In genomic region chr14:49970474-49971147, GRCh38 we compare ENCODE assay signal across 8 cellular contexts.
DNase-seq lines count a peak whose midpoint lies in the region; ATAC-seq and TF ChIP-seq lines count a peak whose summit lies in the region.

No MANE protein-coding gene starts in this region.

- peak overlapping the region; percentile 81; the same call in 1 of the 2 replicates for H3K27ac ChIP-seq in IMR-90 (ENCODE audit: insufficient read depth, low read length)
- H3K27ac ChIP-seq in lower lobe of right lung, result peak overlapping the region; percentile 84

- H2BK120ac ChIP-seq in IMR-90 (ENCODE audit: low read depth, low read length), result peak overlapping the region; percentile 93

- peak; percentile 30 to 33 for ATAC-seq in activated T-cell treated with anti-CD3 and anti-CD28 coated beads, Interleukin-2, amount 50 U/mL, for 72 hours (replicated peaks in 1 of 2)
- ATAC-seq in IMR-90 (ENCODE audit: low read depth), result no peak
- ATAC-seq in lower lobe of right lung, result peak; percentile 20 to 40

- H2AFZ ChIP-seq in IMR-90 (replicated peaks; ENCODE audit: low read length, poor library complexity), result peak overlapping the region; percentile 21

- peak overlapping the region; percentile 91 for H2BK20ac ChIP-seq in IMR-90 (ENCODE audit: low read depth, low read length)

- H4K20me1 ChIP-seq in IMR-90 (ENCODE audit: insufficient read depth, low read length), result no peaks in the 10 kb centered on the region

- peak overlapping the region; percentile 93 for H4K91ac ChIP-seq in IMR-90 (ENCODE audit: insufficient read depth, low read depth, low read length)

- in situ Hi-C loops in IMR-90 (cut with MboI; ENCODE audit: low sequenced_read_pairs), result no loop called here
- in situ Hi-C loops in astrocyte of the spinal cord (cut with HindIII; ENCODE audit: low sequenced_read_pairs), result no loop called here

- peaks cover 0 to 21% of the 10 kb centered on the region in 2 experiments; a peak in 1 of 4 replicates for H3K79me1 ChIP-seq in IMR-90 (ENCODE audit: low read depth in 1 of 2, low read length in 2 of 2)

- H3K9me3 Mint-ChIP-seq in activated T-cell treated with anti-CD3 and anti-CD28 coated beads, Interleukin-2, amount 50 U/mL, for 72 hours, result peaks cover 0 to 2% of the 10 kb centered on the region in 2 donors
- H3K9me3 Mint-ChIP-seq in glutamatergic neuron (ENCODE audit: unreplicated experiment), result peaks cover 3% of the 10 kb centered on the region

- H3K4ac ChIP-seq in IMR-90 (ENCODE audit: low read depth, low read length), result peak overlapping the region; percentile 92

- POLR2A ChIA-PET in IMR-90 (lab: Charles Lee; ENCODE audit: unreplicated experiment), result no interaction called here

- H3K23ac ChIP-seq in IMR-90 (ENCODE audit: low read depth, low read length), result peak overlapping the region; percentile 34; the same call in 1 of the 2 replicates

- H3K56ac ChIP-seq in IMR-90 (ENCODE audit: extremely low read depth, insufficient read depth, low read length), result no peak overlapping the region

- H2BK15ac ChIP-seq in IMR-90 (ENCODE audit: low read depth, low read length), result peak overlapping the region; percentile 88; the same call in 2 of the 3 replicates

- H3K27me3 Mint-ChIP-seq in activated T-cell treated with anti-CD3 and anti-CD28 coated beads, Interleukin-2, amount 50 U/mL, for 72 hours (ENCODE audit: low read depth), result no peaks in the 10 kb centered on the region
- peaks cover 3% of the 10 kb centered on the region for H3K27me3 Mint-ChIP-seq in glutamatergic neuron (ENCODE audit: unreplicated experiment)

- intact Hi-C loops in IMR-90 (cut with micrococcal nuclease), result loop anchor here (5.0 kb wide), 1 partner anchor 103 kb away; no protein-coding TSS in a partner anchor
- intact Hi-C loops in lower lobe of right lung (cut with DNase I), result no loop called here

- H3K4me3 ChIP-seq in IMR-90 (ENCODE audit: insufficient read depth, low read depth, low read length) (no peak overlapping the region), astrocyte of the spinal cord (ENCODE audit: low read depth, low read length) (no peak overlapping the region), lower lobe of right lung (no peak overlapping the region)

- dilution Hi-C loops in IMR-90 (cut with HindIII; ENCODE audit: low sequenced_read_pairs, unreplicated experiment), result no loop called here

- H3K9ac ChIP-seq in IMR-90 (ENCODE audit: low read depth, low read length), result 0 out of 2 replicates have a peak overlapping the region, but pooled peaks have one; percentile 11

- peak overlapping the region; percentile 98 for H4K5ac ChIP-seq in IMR-90 (ENCODE audit: low read depth, low read length)

- peak overlapping the region; percentile 96 for H3K14ac ChIP-seq in IMR-90 (replicated peaks; ENCODE audit: low read depth, low read length)

- peak overlapping the region; percentile 99 for H3K27ac Mint-ChIP-seq in activated T-cell treated with anti-CD3 and anti-CD28 coated beads, Interleukin-2, amount 50 U/mL, for 72 hours
- H3K27ac Mint-ChIP-seq in glutamatergic neuron (ENCODE audit: unreplicated experiment), result no peak overlapping the region

- BruUV-seq in IMR-90 (replicated peaks; lab: Mats Ljungman, UMichigan), result no TSS peak

- peaks cover 74% of the 10 kb centered on the region for H3K4me1 Mint-ChIP-seq in activated T-cell treated with anti-CD3 and anti-CD28 coated beads, Interleukin-2, amount 50 U/mL, for 72 hours (ENCODE audit: low read depth)
- peaks cover 7% of the 10 kb centered on the region for H3K4me1 Mint-ChIP-seq in glutamatergic neuron (ENCODE audit: low read depth, unreplicated experiment)

- no peaks in the 10 kb centered on the region for H3K9me3 ChIP-seq in IMR-90 (ENCODE audit: control insufficient read depth, insufficient read depth, low read length)
- H3K9me3 ChIP-seq in lower lobe of right lung, result no peaks in the 10 kb centered on the region

- peak overlapping the region; percentile 76 for H2AK5ac ChIP-seq in IMR-90 (ENCODE audit: low read depth, low read length)

- 37% methylated on average over 3 of the region's 8 CpGs; no CpG with 5 or more reads in 1 of the 2 experiments for WGBS in IMR-90 (ENCODE audit: extremely low coverage in 2 of 2, insufficient read length in 1 of 2), 2 experiments

- peaks cover 19% of the 10 kb centered on the region for H3K9me1 ChIP-seq in IMR-90 (ENCODE audit: insufficient read depth, low read length)

- TF ChIP-seq CTCF in IMR-90 (conservative IDR thresholded peaks at IDR 0.05; ENCODE audit: low read depth, low read length) (no peak), astrocyte of the spinal cord (IDR thresholded peaks at IDR 0.05; ENCODE audit: low read depth, low read length) (no peak), lower lobe of right lung (IDR thresholded peaks at IDR 0.05) (no peak), glutamatergic neuron (IDR thresholded peaks at IDR 0.05; ENCODE audit: partially characterized antibody, unreplicated experiment) (no peak)

- peak overlapping the region; percentile 8 for H2BK5ac ChIP-seq in IMR-90 (ENCODE audit: low read depth, low read length, poor library complexity, severe bottlenecking)

- H4K8ac ChIP-seq in IMR-90 (ENCODE audit: low read depth in 2 of 2, low read length in 2 of 2), result peak overlapping the region; percentile 63 to 86; a peak in 3 of 4 replicates

- H2AK9ac ChIP-seq in IMR-90 (replicated peaks; ENCODE audit: low read depth, low read length, poor library complexity), result no peak overlapping the region

- no peaks in the 10 kb centered on the region for H3K36me3 ChIP-seq in IMR-90 (ENCODE audit: control insufficient read depth, insufficient read depth, low read length)
- H3K36me3 ChIP-seq in lower lobe of right lung, result no peaks in the 10 kb centered on the region

- peak in 1 of 2 donors; percentile 41 for DNase-seq in activated T-cell treated with anti-CD3 and anti-CD28 coated beads, Interleukin-2, amount 50 U/mL, for 72 hours
- DNase-seq in activated T-cell treated with anti-CD3 and anti-CD28 coated beads for 4 hours (no peak), IMR-90 (peak; percentile 49), astrocyte of the spinal cord (ENCODE audit: low read depth, low spot score) (peak; percentile 59), lower lobe of right lung (no peak), glutamatergic neuron (no peak)
- DNase-seq in activated effector memory CD4-positive, alpha-beta T cell treated with anti-CD3 and anti-CD28 coated beads, Interleukin-2, amount 50 U/mL, for 16 hours, result no peak
- DNase-seq in stimulated activated CD4-positive, alpha-beta T cell treated with anti-CD3 and anti-CD28 coated beads, Interleukin-12 subunit alpha, Interleukin-12 subunit beta, amount 100 ng/mL, for 4 hours, result no peak

- peak overlapping the region; percentile 17 for H3K4me2 ChIP-seq in IMR-90 (ENCODE audit: low read depth, low read length)

- peak overlapping the region; percentile 96 to 97 for H3K4me3 Mint-ChIP-seq in activated T-cell treated with anti-CD3 and anti-CD28 coated beads, Interleukin-2, amount 50 U/mL, for 72 hours
- H3K4me3 Mint-ChIP-seq in glutamatergic neuron (ENCODE audit: unreplicated experiment), result no peak overlapping the region

- peaks cover 0 to 2% of the 10 kb centered on the region in 2 donors for H3K36me3 Mint-ChIP-seq in activated T-cell treated with anti-CD3 and anti-CD28 coated beads, Interleukin-2, amount 50 U/mL, for 72 hours (ENCODE audit: insufficient read depth in 2 of 2)
- H3K36me3 Mint-ChIP-seq in glutamatergic neuron (ENCODE audit: unreplicated experiment), result peaks cover 5% of the 10 kb centered on the region

- no peak for TF ChIP-seq POLR2A in IMR-90 (IDR thresholded peaks at IDR 0.05; ENCODE audit: low read depth, low read length)

- CTCF ChIA-PET in IMR-90 (lab: Yijun Ruan, JAX), result interaction anchor here (0.6 to 1.6 kb wide), 5 partner anchors 17 to 117 kb away, joined by 3 to 5 read pairs (median 4); no protein-coding TSS in a partner anchor

- TF ChIP-seq RAD21 in IMR-90 (IDR thresholded peaks at IDR 0.05; ENCODE audit: low read length), result no peak

- no peaks in the 10 kb centered on the region for H3K27me3 ChIP-seq in IMR-90 (ENCODE audit: control insufficient read depth, insufficient read depth, low read length)
- H3K27me3 ChIP-seq in lower lobe of right lung (ENCODE audit: low read depth), result no peaks in the 10 kb centered on the region

- H3K4me1 ChIP-seq in IMR-90 (ENCODE audit: control insufficient read depth, insufficient read depth, low read length), result peaks cover 34% of the 10 kb centered on the region
- peaks cover 43% of the 10 kb centered on the region for H3K4me1 ChIP-seq in lower lobe of right lung

- H3K18ac ChIP-seq in IMR-90 (ENCODE audit: low read depth, low read length), result peak overlapping the region; percentile 99

TF ChIP-seq in IMR-90, 13 proteins besides CTCF, POLR2A, EP300 and RAD21:
- no peak for TF ChIP-seq USF2 (IDR thresholded peaks at IDR 0.05; ENCODE audit: low read depth, low read length)
- no peak for TF ChIP-seq RFX5 (IDR thresholded peaks at IDR 0.05; ENCODE audit: low read depth, low read length)
- no peak for TF ChIP-seq FOS (IDR thresholded peaks at IDR 0.05; ENCODE audit: low read depth, low read length)
- TF ChIP-seq RCOR1 (IDR thresholded peaks at IDR 0.05; ENCODE audit: insufficient replicate concordance, low read length), result no peak
- TF ChIP-seq CEBPB (IDR thresholded peaks at IDR 0.05; ENCODE audit: low read depth, low read length), result no peak
- no peak for TF ChIP-seq CHD1 (IDR thresholded peaks at IDR 0.05; ENCODE audit: low read depth, low read length)

Comparison
In these comparisons a context has a peak if more than half of its experiments do, and no peak if none do; other contexts are left out.
1. DNase-seq: peak in IMR-90 (single experiment) and astrocyte of the spinal cord (single experiment); none in activated T-cell treated with anti-CD3 and anti-CD28 coated beads for 4 hours (single experiment), lower lobe of right lung (single experiment), activated effector memory CD4-positive, alpha-beta T cell treated with anti-CD3 and anti-CD28 coated beads, Interleukin-2, amount 50 U/mL, for 16 hours (single experiment), glutamatergic neuron (single experiment) and stimulated activated CD4-positive, alpha-beta T cell treated with anti-CD3 and anti-CD28 coated beads, Interleukin-12 subunit alpha, Interleukin-12 subunit beta, amount 100 ng/mL, for 4 hours (single experiment).